24 cellular contexts compared by ENCODE assay signal in the genomic region with DNA sequence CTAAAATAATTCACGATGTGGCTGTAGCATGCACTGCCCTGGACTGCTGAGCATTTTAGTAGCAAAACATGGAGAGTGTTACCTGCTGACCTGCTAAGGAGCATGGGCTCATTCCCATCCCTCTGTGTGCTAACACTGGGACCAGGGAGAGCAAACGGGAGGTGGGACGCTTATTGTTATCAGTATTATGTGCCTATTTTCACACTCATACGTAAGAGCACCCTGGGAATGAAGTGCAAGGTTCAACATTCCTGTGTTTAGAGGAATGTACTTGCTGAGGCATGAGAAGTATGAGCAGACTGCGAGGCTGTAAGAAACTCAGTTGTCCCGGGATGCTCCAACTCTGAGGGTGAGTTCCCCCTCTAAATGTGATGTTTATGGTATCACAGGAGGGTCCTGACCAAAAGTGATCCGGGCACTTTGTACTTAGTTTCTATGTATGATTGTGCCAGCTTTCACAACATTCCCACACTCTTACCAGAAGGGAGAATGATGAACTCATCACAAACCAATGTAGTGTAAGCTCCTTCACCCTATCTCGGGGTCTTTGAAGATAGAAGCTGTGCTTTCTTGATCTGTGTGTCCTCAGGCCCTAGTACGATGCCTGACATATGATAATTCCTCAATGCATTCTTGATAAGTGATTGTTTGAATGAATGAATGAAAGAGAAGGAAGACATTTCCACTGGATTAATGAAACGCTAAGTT.
A peak's percentile ranks its signal among the peaks of the same experiment; 100 is the strongest.
DNase-seq lines count a peak whose midpoint lies in the region; ATAC-seq and TF ChIP-seq lines count a peak whose summit lies in the region.
"Had no signal": no experiment of that assay in that cellular context is flagged by ENCODE, and none has a peak within 500 bp of the region (broad histone marks: within the 10 kb centered on the region; RNA-seq: fewer than 3 reads in every experiment).

No MANE protein-coding gene starts in this region.

- ATAC-seq in Right ventricle myocardium inferior (peak; percentile 80), upper lobe of right lung (peak; percentile 60), GM19467 (IDR thresholded peaks at IDR 0.05; ENCODE audit: unreplicated experiment) (no peak)
- ATAC-seq: activated T-helper 17 cell treated with anti-CD3 and anti-CD28 coated beads, Interleukin-2, amount 50 U/mL, for 72 hours; CD8-positive, alpha-beta T cell; left lobe of liver; SK-N-SH treated with all-trans-retinoic acid at 6 μM for 48 hours; stimulated activated naive CD8-positive, alpha-beta T cell treated with anti-CD3 and anti-CD28 coated beads, Interleukin-15, amount 100 ng/mL, for 72 hours had no signal

- H3K9me3 ChIP-seq in right atrium auricular region (no peaks in the 10 kb centered on the region), upper lobe of right lung (no peaks in the 10 kb centered on the region), breast epithelium (no peaks in the 10 kb centered on the region)
- H3K9me3 ChIP-seq: MG63, tibial artery had no signal

- TF ChIP-seq POLR2A in breast epithelium (IDR thresholded peaks at IDR 0.05), result no peak

- H3K4me3 ChIP-seq in right atrium auricular region, result no peak overlapping the region
- no peak overlapping the region for H3K4me3 ChIP-seq in epithelial cell of proximal tubule (ENCODE audit: low read depth, low read length)
- H3K4me3 ChIP-seq in upper lobe of right lung, result no peak overlapping the region
- H3K4me3 ChIP-seq in breast epithelium, result no peak overlapping the region
- H3K4me3 ChIP-seq: MG63, tibial artery had no signal

- no peak for TF ChIP-seq CTCF in right atrium auricular region (IDR thresholded peaks at IDR 0.05)
- no peak for TF ChIP-seq CTCF in epithelial cell of proximal tubule (conservative IDR thresholded peaks at IDR 0.05; ENCODE audit: low read depth, low read length)
- no peak for TF ChIP-seq CTCF in upper lobe of right lung (IDR thresholded peaks at IDR 0.05)
- TF ChIP-seq CTCF in breast epithelium (IDR thresholded peaks at IDR 0.05), result no peak

- intact Hi-C loops in Right ventricle myocardium inferior (cut with DNase I) (no loop called here), upper lobe of right lung (cut with DNase I) (no loop called here), breast epithelium (cut with DNase I; ENCODE audit: low total_unique reads) (no loop called here)

- H3K36me3 ChIP-seq in right atrium auricular region, result no peaks in the 10 kb centered on the region
- H3K36me3 ChIP-seq in upper lobe of right lung, result no peaks in the 10 kb centered on the region
- no peaks in the 10 kb centered on the region for H3K36me3 ChIP-seq in breast epithelium
- H3K36me3 ChIP-seq: MG63, tibial artery had no signal

- peaks cover 0 to 14% of the 10 kb centered on the region in 2 donors for H3K4me1 ChIP-seq in right atrium auricular region
- H3K4me1 ChIP-seq in upper lobe of right lung, result no peaks in the 10 kb centered on the region
- H3K4me1 ChIP-seq in breast epithelium, result no peaks in the 10 kb centered on the region

- DNase-seq in Right ventricle myocardium inferior (ENCODE audit: missing footprints) (no peak), right atrium auricular region (ENCODE audit: low spot score) (no peak), epithelial cell of proximal tubule (ENCODE audit: low read depth) (peak; percentile 20), hepatic stellate cell (ENCODE audit: low spot score) (peak; percentile 32), upper lobe of right lung (no peak), NCI-H1436 treated with DMSO at 0.1 percent for 48 hours (lab: John Stamatoyannopoulos, UW) (no peak), breast epithelium (ENCODE audit: low spot score in 2 of 2) (no peak)
- DNase-seq: activated CD4-positive, alpha-beta T cell treated with anti-CD3 and anti-CD28 coated beads, Interleukin-2, amount 50 U/mL, for 1 hour; AML-193; aorta; CD8-positive, alpha-beta T cell; cortex of kidney; KBM-7; MG63; NCI-H446; stimulated activated naive CD8-positive, alpha-beta T cell treated with anti-CD3 and anti-CD28 coated beads, Interleukin-15, amount 100 ng/mL, for 72 hours; T-helper 2 cell; tibial artery had no signal

- H3K27me3 ChIP-seq in right atrium auricular region (no peaks in the 10 kb centered on the region), upper lobe of right lung (no peaks in the 10 kb centered on the region), breast epithelium (peaks cover 0 to 7% of the 10 kb centered on the region in 2 donors)
- H3K27me3 ChIP-seq: MG63, tibial artery had no signal

- H3K27ac ChIP-seq in right atrium auricular region (peak overlapping the region in 1 of 2 donors; percentile 61), upper lobe of right lung (no peak overlapping the region), breast epithelium (no peak overlapping the region)
- H3K27ac ChIP-seq: 22Rv1, tibial artery, VCaP had no signal

Comparison
In these comparisons a context has a peak if more than half of its experiments do, and no peak if none do; other contexts are left out.
1. DNase-seq: peak in epithelial cell of proximal tubule (single experiment) and hepatic stellate cell (single experiment); none in Right ventricle myocardium inferior (single experiment), right atrium auricular region (single experiment), upper lobe of right lung (single experiment), NCI-H1436 treated with DMSO at 0.1 percent for 48 hours (single experiment) and breast epithelium (0 of 2).